ENCODE assay signal across 8 cellular contexts in genomic region chr1:1435094-1435903, GRCh38. TPM values are rescaled to one million over a fixed set of nuclear protein-coding genes. Genes with fewer than 3 reads are reported as not detected.
A peak's percentile ranks its signal among the peaks of the same experiment; 100 is the strongest.
DNase-seq lines count a peak whose midpoint lies in the region; ATAC-seq and TF ChIP-seq lines count a peak whose summit lies in the region.

A gene with protein sequence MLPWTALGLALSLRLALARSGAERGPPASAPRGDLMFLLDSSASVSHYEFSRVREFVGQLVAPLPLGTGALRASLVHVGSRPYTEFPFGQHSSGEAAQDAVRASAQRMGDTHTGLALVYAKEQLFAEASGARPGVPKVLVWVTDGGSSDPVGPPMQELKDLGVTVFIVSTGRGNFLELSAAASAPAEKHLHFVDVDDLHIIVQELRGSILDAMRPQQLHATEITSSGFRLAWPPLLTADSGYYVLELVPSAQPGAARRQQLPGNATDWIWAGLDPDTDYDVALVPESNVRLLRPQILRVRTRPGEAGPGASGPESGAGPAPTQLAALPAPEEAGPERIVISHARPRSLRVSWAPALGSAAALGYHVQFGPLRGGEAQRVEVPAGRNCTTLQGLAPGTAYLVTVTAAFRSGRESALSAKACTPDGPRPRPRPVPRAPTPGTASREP (plus strand): TSS chr1:1435690. CDS start chr1:1435749, 59 bp downstream.

- no peaks in the 10 kb centered on the region for H3K27me3 ChIP-seq in HCT116 (ENCODE audit: insufficient read depth, low read length)
- no peaks in the 10 kb centered on the region for H3K27me3 ChIP-seq in SK-N-SH (ENCODE audit: insufficient read depth)
- no peaks in the 10 kb centered on the region for H3K27me3 ChIP-seq in prostate gland (replicated peaks; ENCODE audit: insufficient read depth)

- no peaks in the 10 kb centered on the region for H3K9me3 Mint-ChIP-seq in type B pancreatic cell

- TF ChIP-seq RAD21 in HCT116 (IDR thresholded peaks at IDR 0.05; ENCODE audit: low read depth) = no peak
- no peak for TF ChIP-seq RAD21 in SK-N-SH (IDR thresholded peaks at IDR 0.05; ENCODE audit: low read length)

- H3K79me2 ChIP-seq in HCT116 (ENCODE audit: insufficient read depth, low read length) (peaks cover 33% of the 10 kb centered on the region; the same call in 1 of the 2 replicates), SK-N-SH (ENCODE audit: insufficient read depth) (no peaks in the 10 kb centered on the region)

- H3K9me2 ChIP-seq in HCT116 (ENCODE audit: insufficient read depth) (no peaks in the 10 kb centered on the region), SK-N-SH (no peaks in the 10 kb centered on the region)

- POLR2A ChIA-PET in HCT116 (lab: Charles Lee) (no interaction called here), SK-N-SH (lab: Yijun Ruan, JAX) (no interaction called here)

- 69% methylated on average over 20 of the region's 91 CpGs for WGBS in SK-N-SH (ENCODE audit: low lambda C conversion rate)
- 24% methylated on average over 30 of the region's 91 CpGs for WGBS in prostate gland

- no peak for TF ChIP-seq CTCF in AG09309 (IDR thresholded peaks at IDR 0.05; ENCODE audit: control insufficient read depth, insufficient read depth, low read depth, low read length, missing control alignments)
- no peak for TF ChIP-seq CTCF in HCT116 (IDR thresholded peaks at IDR 0.05 in 2 of 3, conservative IDR thresholded peaks at IDR 0.05 in 1 of 3; ENCODE audit: borderline replicate concordance in 1 of 3, insufficient read depth in 1 of 3, low read depth in 2 of 3, low read length in 2 of 3)
- no peak for TF ChIP-seq CTCF in SK-N-SH (IDR thresholded peaks at IDR 0.05)
- TF ChIP-seq CTCF in prostate gland (IDR thresholded peaks at IDR 0.05) = no peak
- no peak for TF ChIP-seq CTCF in type B pancreatic cell (conservative IDR thresholded peaks at IDR 0.05)

- H3K27ac Mint-ChIP-seq in type B pancreatic cell = peak within 1 kb of the TSS; percentile 55

- ATAC-seq in HCT116 (peak; percentile 62), left cardiac atrium (peak; percentile 59 to 72), HG03354 (IDR thresholded peaks at IDR 0.05; ENCODE audit: poor library complexity, severe bottlenecking, unreplicated experiment) (no peak)

- no peak within 1 kb of the TSS for H2AFZ ChIP-seq in HCT116 (ENCODE audit: low read depth, low read length, poor library complexity, severe bottlenecking)
- no peak within 1 kb of the TSS for H2AFZ ChIP-seq in SK-N-SH (ENCODE audit: low read depth)

- no peak for DNase-seq in AG09309 (ENCODE audit: low read depth)
- DNase-seq in HCT116 (ENCODE audit: low read depth, low spot score) = no peak
- peak; percentile 99 for DNase-seq in SK-N-SH
- DNase-seq in amygdala (lab: John Stamatoyannopoulos, UW) = peak in 38 of 56 donors; percentile 25 to 86 (median 60)
- peak; percentile 79 for DNase-seq in left cardiac atrium
- peak; percentile 80 for DNase-seq in prostate gland (ENCODE audit: low spot score)
- DNase-seq in type B pancreatic cell (ENCODE audit: extremely low spot score, unreplicated experiment) = peak; percentile 88

- no peaks in the 10 kb centered on the region for H3K27me3 Mint-ChIP-seq in type B pancreatic cell

- no peaks in the 10 kb centered on the region for H3K4me1 Mint-ChIP-seq in type B pancreatic cell (ENCODE audit: unreplicated experiment)

- CTCF ChIA-PET in HCT116 (lab: Charles Lee) (no interaction called here), SK-N-SH (lab: Yijun Ruan, JAX) (no interaction called here)

- RAD21 ChIA-PET in HCT116 (lab: Charles Lee; ENCODE audit: low non-redundant PET in 1 of 2, low total read pairs in 2 of 2, uncharacterized antibody in 2 of 2, unreplicated experiment in 2 of 2) = no interaction called here

- H3K4me1 ChIP-seq in HCT116 (ENCODE audit: control insufficient read depth in 1 of 2, insufficient read depth in 2 of 2, low read length in 2 of 2) = peaks cover 43 to 62% of the 10 kb centered on the region in 2 experiments
- H3K4me1 ChIP-seq in SK-N-SH (ENCODE audit: control insufficient read depth in 1 of 2, insufficient read depth in 2 of 2, low read depth in 1 of 2, low read length in 1 of 2) = peaks cover 0 to 26% of the 10 kb centered on the region in 2 experiments; a peak in 1 of 4 replicates
- peaks cover 57% of the 10 kb centered on the region for H3K4me1 ChIP-seq in prostate gland (replicated peaks)

- peak within 1 kb of the TSS; percentile 83 for H3K4me3 Mint-ChIP-seq in type B pancreatic cell

- no peaks in the 10 kb centered on the region for H3F3A ChIP-seq in SK-N-SH (replicated peaks; ENCODE audit: insufficient read depth)

- H3K27ac ChIP-seq in HCT116 (ENCODE audit: low read depth, low read length) (peak within 1 kb of the TSS; percentile 99), SK-N-SH (ENCODE audit: low read depth in 2 of 2, low read length in 1 of 2) (no peak within 1 kb of the TSS; a peak in 1 of 4 replicates), prostate gland (peak within 1 kb of the TSS; percentile 96)

- H4K20me1 ChIP-seq in HCT116 (ENCODE audit: insufficient read depth) (no peaks in the 10 kb centered on the region), SK-N-SH (ENCODE audit: insufficient read depth) (no peaks in the 10 kb centered on the region)

- intact Hi-C loops in HCT116 (cut with micrococcal nuclease) = no loop called here
- intact Hi-C loops in left cardiac atrium (cut with DNase I) = no loop called here
- intact Hi-C loops in prostate gland (cut with DNase I) = no loop called here

- H3K9me3 ChIP-seq in HCT116 (ENCODE audit: control insufficient read depth in 1 of 2, insufficient read depth in 1 of 2, low read depth in 1 of 2, low read length in 2 of 2) = no peaks in the 10 kb centered on the region
- H3K9me3 ChIP-seq in SK-N-SH = no peaks in the 10 kb centered on the region
- H3K9me3 ChIP-seq in prostate gland = no peaks in the 10 kb centered on the region

- no peaks in the 10 kb centered on the region for H3K36me3 Mint-ChIP-seq in type B pancreatic cell

- no peak for TF ChIP-seq EP300 in SK-N-SH (IDR thresholded peaks at IDR 0.05; ENCODE audit: borderline replicate concordance in 1 of 2, low read depth in 1 of 2, low read length in 1 of 2)

- H3K36me3 ChIP-seq in HCT116 (ENCODE audit: control insufficient read depth in 1 of 2, insufficient read depth in 2 of 2, low read length in 2 of 2) = no peaks in the 10 kb centered on the region
- H3K36me3 ChIP-seq in SK-N-SH (replicated peaks in 1 of 2; ENCODE audit: control insufficient read depth in 1 of 2, insufficient read depth in 2 of 2, low read length in 1 of 2) = no peaks in the 10 kb centered on the region
- H3K36me3 ChIP-seq in prostate gland = no peaks in the 10 kb centered on the region

- H3K4me3 ChIP-seq in AG09309 (ENCODE audit: control insufficient read depth, low read depth, low read length) (peak within 1 kb of the TSS; percentile 24), HCT116 (replicated peaks in 1 of 2; ENCODE audit: low read depth in 1 of 2, low read length in 2 of 2) (peak within 1 kb of the TSS; percentile 80 to 92), SK-N-SH (ENCODE audit: low read depth in 2 of 2, low read length in 1 of 2) (peak within 1 kb of the TSS; percentile 46 to 47; a peak in 3 of 4 replicates), prostate gland (peak within 1 kb of the TSS; percentile 57 to 65)

- BruUV-seq in HCT116 (replicated peaks; lab: Mats Ljungman, UMichigan) = TSS peak; percentile 62

- TF ChIP-seq POLR2A in HCT116 (IDR thresholded peaks at IDR 0.05; ENCODE audit: borderline replicate concordance, extremely low read depth, insufficient read depth, insufficient read length) (peak; percentile 70), prostate gland (IDR thresholded peaks at IDR 0.05) (peak; percentile 81)

- H3K9ac ChIP-seq in HCT116 (ENCODE audit: low read length) = peak within 1 kb of the TSS; percentile 88
- H3K9ac ChIP-seq in SK-N-SH = no peak within 1 kb of the TSS

- H3K4me2 ChIP-seq in HCT116 (ENCODE audit: low read length) = peak within 1 kb of the TSS; percentile 99
- peak within 1 kb of the TSS; percentile 68 for H3K4me2 ChIP-seq in SK-N-SH

TF ChIP-seq in HCT116, 20 proteins besides CTCF, POLR2A, EP300 and RAD21:
- TF ChIP-seq SIN3A (IDR thresholded peaks at IDR 0.05; ENCODE audit: low read depth) = no peak
- peak; percentile 47; the same call in 1 of the 2 replicates for TF ChIP-seq ZFX (IDR thresholded peaks at IDR 0.05)
- peak; percentile 86 for TF ChIP-seq POLR2AphosphoS5 (IDR thresholded peaks at IDR 0.05; ENCODE audit: low read depth, low read length)

TF ChIP-seq in SK-N-SH, 30 proteins besides CTCF, POLR2A, EP300 and RAD21 (continues in another document):
- no peak for TF ChIP-seq SIN3A (IDR thresholded peaks at IDR 0.05; ENCODE audit: borderline replicate concordance, low read depth, low read length)
- TF ChIP-seq IRF3 (IDR thresholded peaks at IDR 0.05; ENCODE audit: low read depth, low read length) = no peak
- TF ChIP-seq, protein P1, sequence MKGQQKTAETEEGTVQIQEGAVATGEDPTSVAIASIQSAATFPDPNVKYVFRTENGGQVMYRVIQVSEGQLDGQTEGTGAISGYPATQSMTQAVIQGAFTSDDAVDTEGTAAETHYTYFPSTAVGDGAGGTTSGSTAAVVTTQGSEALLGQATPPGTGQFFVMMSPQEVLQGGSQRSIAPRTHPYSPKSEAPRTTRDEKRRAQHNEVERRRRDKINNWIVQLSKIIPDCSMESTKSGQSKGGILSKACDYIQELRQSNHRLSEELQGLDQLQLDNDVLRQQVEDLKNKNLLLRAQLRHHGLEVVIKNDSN (IDR thresholded peaks at IDR 0.05; ENCODE audit: borderline replicate concordance, low read depth) = no peak
- TF ChIP-seq RCOR1 (IDR thresholded peaks at IDR 0.05; ENCODE audit: low read length) = no peak
- no peak for TF ChIP-seq GABPA (IDR thresholded peaks at IDR 0.05; ENCODE audit: low read depth)
- 0 out of 2 replicates have a peak, but pooled peaks have one; percentile 23 for TF ChIP-seq MAX (IDR thresholded peaks at IDR 0.05; ENCODE audit: low read depth)
- TF ChIP-seq CHD2 (IDR thresholded peaks at IDR 0.05; ENCODE audit: low read length, partially characterized antibody) = no peak

RNA-seq across cellular contexts. Expression of the gene that starts here (rescaled TPM):
- total RNA-seq in HCT116 (2021; ENCODE audit: unreplicated experiment) (50.6 TPM), left cardiac atrium (10 to 100 TPM; 24.9 to 66.4 TPM), prostate gland (100 to 1,000 TPM; 191 to 227 TPM), type B pancreatic cell (ENCODE audit: low replicate concordance) (44.5 and 49.9 TPM in 2 replicates)
- 17.5 and 18.9 TPM in 2 replicates for polyA plus RNA-seq in HCT116 (2012)
- polyA plus RNA-seq in SK-N-SH (2012; rRNA removed) = 5.3 and 7.4 TPM in 2 replicates
- polyA plus RNA-seq in SK-N-SH (2012; cell fraction: cytosol; rRNA removed) = 3.2 and 5.0 TPM in 2 replicates
- 5.7 and 8.5 TPM in 2 replicates for polyA plus RNA-seq in SK-N-SH (2012; cell fraction: nucleus; rRNA removed)

Comparison
In these comparisons a context has a peak if more than half of its experiments do, and no peak if none do; other contexts are left out.
1. DNase-seq: peak in SK-N-SH (single experiment), amygdala (38 of 56), left cardiac atrium (single experiment), prostate gland (single experiment) and type B pancreatic cell (single experiment); none in AG09309 (single experiment) and HCT116 (single experiment).
2. H3K4me3 ChIP-seq: peak in every context shown above with its lines; median percentile 86 in HCT116; 61 in prostate gland; 46 in SK-N-SH; 24 in AG09309.
3. H3K27ac ChIP-seq: peak in HCT116 (single experiment) and prostate gland (2 of 2); none in SK-N-SH (0 of 2).